In the genomic region with DNA sequence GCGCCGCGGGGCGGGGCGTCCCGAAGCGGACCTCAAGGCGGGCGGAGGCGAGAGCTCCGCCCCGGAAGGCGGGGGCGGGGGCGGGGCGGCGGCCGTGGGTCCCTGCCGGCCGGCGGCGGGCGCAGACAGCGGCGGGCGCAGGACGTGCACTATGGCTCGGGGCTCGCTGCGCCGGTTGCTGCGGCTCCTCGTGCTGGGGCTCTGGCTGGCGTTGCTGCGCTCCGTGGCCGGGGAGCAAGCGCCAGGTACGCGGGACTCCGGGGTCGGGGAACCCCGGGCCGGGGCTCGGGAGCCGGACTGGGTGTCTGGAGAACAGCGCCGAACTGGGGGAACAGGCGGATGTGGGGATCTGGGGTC, we compare ENCODE assay signal across 1 cellular context.
TF ChIP-seq lines count a peak whose summit lies in the region.

Gene TNFRSF12A, plus strand, starts transcription at position 122 of the 357 bp plus-strand sequence. Its CDS starts 30 bp downstream, at position 152.

TF ChIP-seq in K562, 482 proteins besides CTCF, POLR2A, EP300 and RAD21 (continued from another document and continues in another):
- TF ChIP-seq BRF2 (IDR thresholded peaks at IDR 0.05; ENCODE audit: borderline replicate concordance, insufficient read depth, insufficient read length) (no peak), PRDM10 (IDR thresholded peaks at IDR 0.05; ENCODE audit: partially characterized antibody) (no peak), ZNF239 (CRISPR knock-in tag; IDR thresholded peaks at IDR 0.05) (no peak), SIRT6 (IDR thresholded peaks at IDR 0.05; ENCODE audit: low read depth, low read length) (no peak), SNRNP70 (optimal IDR thresholded peaks at IDR 0.05; ENCODE audit: low read depth, low read length) (no peak), NR4A1 (CRISPR knock-in tag; IDR thresholded peaks at IDR 0.05) (peak; percentile 48; the same call in 1 of the 2 replicates), NR4A1 (tag; IDR thresholded peaks at IDR 0.05) (no peak), ARHGAP35 (IDR thresholded peaks at IDR 0.05; ENCODE audit: partially characterized antibody) (no peak), POLR2AphosphoS5 (IDR thresholded peaks at IDR 0.05; ENCODE audit: control insufficient read depth, insufficient read depth, low read depth, low read length) (peak; percentile 81), ADNP (tag; IDR thresholded peaks at IDR 0.05) (no peak), CEBPZ (IDR thresholded peaks at IDR 0.05; ENCODE audit: borderline replicate concordance, low read depth, low read length) (no peak), GABPB1 (CRISPR knock-in tag; IDR thresholded peaks at IDR 0.05) (peak; percentile 51; the same call in 1 of the 2 replicates), XRCC4 (IDR thresholded peaks at IDR 0.05; ENCODE audit: extremely low read depth, insufficient read depth, insufficient read length) (no peak), KLF10 (CRISPR knock-in tag; IDR thresholded peaks at IDR 0.05) (no peak), E2F6 (IDR thresholded peaks at IDR 0.05; ENCODE audit: borderline replicate concordance in 1 of 2, extremely low read depth in 1 of 2, insufficient read depth in 1 of 2, insufficient read length in 1 of 2, low read depth in 1 of 2, low read length in 1 of 2, poor library complexity in 1 of 2, severe bottlenecking in 1 of 2) (peak in 1 of 2 experiments; percentile 48), CCNT2 (IDR thresholded peaks at IDR 0.05; ENCODE audit: borderline replicate concordance, extremely low read depth, insufficient read length, low read depth, low read length) (peak; percentile 61), ZNF124 (CRISPR knock-in tag; IDR thresholded peaks at IDR 0.05) (no peak), RBM25 (IDR thresholded peaks at IDR 0.05; ENCODE audit: low read depth, low read length, severe bottlenecking) (no peak), ZNF57 (CRISPR knock-in tag; IDR thresholded peaks at IDR 0.05) (no peak), NR2C1 (IDR thresholded peaks at IDR 0.05) (no peak), NR2C1 (tag; IDR thresholded peaks at IDR 0.05) (no peak), SP2 (IDR thresholded peaks at IDR 0.05; ENCODE audit: extremely low read depth, low read depth, low read length, poor library complexity, severe bottlenecking) (no peak), PCBP1 (IDR thresholded peaks at IDR 0.05; ENCODE audit: low read depth, low read length, poor library complexity, severe bottlenecking) (peak; percentile 74), SREBF2 (CRISPR knock-in tag; IDR thresholded peaks at IDR 0.05) (no peak), ZNF232 (CRISPR knock-in tag; IDR thresholded peaks at IDR 0.05) (no peak), ZNF23 (CRISPR knock-in tag; IDR thresholded peaks at IDR 0.05) (no peak), BRD4 (IDR thresholded peaks at IDR 0.05) (no peak), YY1 (IDR thresholded peaks at IDR 0.05; ENCODE audit: borderline replicate concordance in 1 of 3, control insufficient read depth in 1 of 3, extremely low read depth in 1 of 3, insufficient read depth in 3 of 3, insufficient read length in 1 of 3, insufficient replicate concordance in 2 of 3, low read depth in 1 of 3, low read length in 2 of 3) (peak in 1 of 3 experiments; percentile 78), ZNF77 (CRISPR knock-in tag; IDR thresholded peaks at IDR 0.05) (no peak), MYC (IDR thresholded peaks at IDR 0.05; ENCODE audit: low read depth, low read length) (peak; percentile 56), MYC (CRISPR knock-in tag; IDR thresholded peaks at IDR 0.05; ENCODE audit: borderline replicate concordance, low read depth) (no peak), ZNF778 (CRISPR knock-in tag; IDR thresholded peaks at IDR 0.05) (no peak), ZNF282 (CRISPR knock-in tag; IDR thresholded peaks at IDR 0.05) (no peak), ZNF76 (CRISPR knock-in tag; IDR thresholded peaks at IDR 0.05; ENCODE audit: borderline replicate concordance) (no peak), NONO (IDR thresholded peaks at IDR 0.05; ENCODE audit: low read depth in 2 of 2, low read length in 1 of 2) (peak in 1 of 2 experiments; percentile 85; a peak in 2 of 4 replicates), STAT5B (CRISPR knock-in tag; IDR thresholded peaks at IDR 0.05) (no peak), ZKSCAN3 (CRISPR knock-in tag; IDR thresholded peaks at IDR 0.05) (no peak), MTA2 (IDR thresholded peaks at IDR 0.05; ENCODE audit: low read depth) (no peak), ZNF75A (CRISPR knock-in tag; IDR thresholded peaks at IDR 0.05) (no peak), ZNF589 (CRISPR knock-in tag; IDR thresholded peaks at IDR 0.05; ENCODE audit: low read depth) (no peak), USF2 (CRISPR knock-in tag; IDR thresholded peaks at IDR 0.05) (no peak; the same call in none of the 2 replicates), TAF9B (IDR thresholded peaks at IDR 0.05; ENCODE audit: partially characterized antibody) (no peak), RBFOX2 (IDR thresholded peaks at IDR 0.05; ENCODE audit: low read depth, low read length) (peak; percentile 88), GABPB2 (CRISPR knock-in tag; conservative IDR thresholded peaks at IDR 0.05) (no peak), FOXM1 (IDR thresholded peaks at IDR 0.05; ENCODE audit: low read depth) (no peak), FOXM1 (CRISPR knock-in tag; IDR thresholded peaks at IDR 0.05; ENCODE audit: low read depth) (no peak), RBBP5 (IDR thresholded peaks at IDR 0.05; ENCODE audit: borderline replicate concordance, insufficient read depth, low read length, poor library complexity, severe bottlenecking) (peak; percentile 71), PRMT5 (CRISPR knock-in tag; IDR thresholded peaks at IDR 0.05) (no peak), ZKSCAN8 (CRISPR knock-in tag; IDR thresholded peaks at IDR 0.05) (no peak)
- TF ChIP-seq, protein P1, sequence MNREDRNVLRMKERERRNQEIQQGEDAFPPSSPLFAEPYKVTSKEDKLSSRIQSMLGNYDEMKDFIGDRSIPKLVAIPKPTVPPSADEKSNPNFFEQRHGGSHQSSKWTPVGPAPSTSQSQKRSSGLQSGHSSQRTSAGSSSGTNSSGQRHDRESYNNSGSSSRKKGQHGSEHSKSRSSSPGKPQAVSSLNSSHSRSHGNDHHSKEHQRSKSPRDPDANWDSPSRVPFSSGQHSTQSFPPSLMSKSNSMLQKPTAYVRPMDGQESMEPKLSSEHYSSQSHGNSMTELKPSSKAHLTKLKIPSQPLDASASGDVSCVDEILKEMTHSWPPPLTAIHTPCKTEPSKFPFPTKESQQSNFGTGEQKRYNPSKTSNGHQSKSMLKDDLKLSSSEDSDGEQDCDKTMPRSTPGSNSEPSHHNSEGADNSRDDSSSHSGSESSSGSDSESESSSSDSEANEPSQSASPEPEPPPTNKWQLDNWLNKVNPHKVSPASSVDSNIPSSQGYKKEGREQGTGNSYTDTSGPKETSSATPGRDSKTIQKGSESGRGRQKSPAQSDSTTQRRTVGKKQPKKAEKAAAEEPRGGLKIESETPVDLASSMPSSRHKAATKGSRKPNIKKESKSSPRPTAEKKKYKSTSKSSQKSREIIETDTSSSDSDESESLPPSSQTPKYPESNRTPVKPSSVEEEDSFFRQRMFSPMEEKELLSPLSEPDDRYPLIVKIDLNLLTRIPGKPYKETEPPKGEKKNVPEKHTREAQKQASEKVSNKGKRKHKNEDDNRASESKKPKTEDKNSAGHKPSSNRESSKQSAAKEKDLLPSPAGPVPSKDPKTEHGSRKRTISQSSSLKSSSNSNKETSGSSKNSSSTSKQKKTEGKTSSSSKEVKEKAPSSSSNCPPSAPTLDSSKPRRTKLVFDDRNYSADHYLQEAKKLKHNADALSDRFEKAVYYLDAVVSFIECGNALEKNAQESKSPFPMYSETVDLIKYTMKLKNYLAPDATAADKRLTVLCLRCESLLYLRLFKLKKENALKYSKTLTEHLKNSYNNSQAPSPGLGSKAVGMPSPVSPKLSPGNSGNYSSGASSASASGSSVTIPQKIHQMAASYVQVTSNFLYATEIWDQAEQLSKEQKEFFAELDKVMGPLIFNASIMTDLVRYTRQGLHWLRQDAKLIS (CRISPR knock-in tag; IDR thresholded peaks at IDR 0.05) = no peak
- TF ChIP-seq, protein P2, sequence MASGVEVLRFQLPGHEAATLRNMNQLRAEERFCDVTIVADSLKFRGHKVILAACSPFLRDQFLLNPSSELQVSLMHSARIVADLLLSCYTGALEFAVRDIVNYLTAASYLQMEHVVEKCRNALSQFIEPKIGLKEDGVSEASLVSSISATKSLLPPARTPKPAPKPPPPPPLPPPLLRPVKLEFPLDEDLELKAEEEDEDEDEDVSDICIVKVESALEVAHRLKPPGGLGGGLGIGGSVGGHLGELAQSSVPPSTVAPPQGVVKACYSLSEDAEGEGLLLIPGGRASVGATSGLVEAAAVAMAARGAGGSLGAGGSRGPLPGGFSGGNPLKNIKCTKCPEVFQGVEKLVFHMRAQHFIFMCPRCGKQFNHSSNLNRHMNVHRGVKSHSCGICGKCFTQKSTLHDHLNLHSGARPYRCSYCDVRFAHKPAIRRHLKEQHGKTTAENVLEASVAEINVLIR (CRISPR knock-in tag; IDR thresholded peaks at IDR 0.05) = no peak
- TF ChIP-seq, protein P3, sequence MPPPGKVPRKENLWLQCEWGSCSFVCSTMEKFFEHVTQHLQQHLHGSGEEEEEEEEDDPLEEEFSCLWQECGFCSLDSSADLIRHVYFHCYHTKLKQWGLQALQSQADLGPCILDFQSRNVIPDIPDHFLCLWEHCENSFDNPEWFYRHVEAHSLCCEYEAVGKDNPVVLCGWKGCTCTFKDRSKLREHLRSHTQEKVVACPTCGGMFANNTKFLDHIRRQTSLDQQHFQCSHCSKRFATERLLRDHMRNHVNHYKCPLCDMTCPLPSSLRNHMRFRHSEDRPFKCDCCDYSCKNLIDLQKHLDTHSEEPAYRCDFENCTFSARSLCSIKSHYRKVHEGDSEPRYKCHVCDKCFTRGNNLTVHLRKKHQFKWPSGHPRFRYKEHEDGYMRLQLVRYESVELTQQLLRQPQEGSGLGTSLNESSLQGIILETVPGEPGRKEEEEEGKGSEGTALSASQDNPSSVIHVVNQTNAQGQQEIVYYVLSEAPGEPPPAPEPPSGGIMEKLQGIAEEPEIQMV (tag; conservative IDR thresholded peaks at IDR 0.05; ENCODE audit: low read depth) = no peak
